Comparison of ENCODE assay signal across 1 cellular context in genomic region chr3:195875482-195876236, GRCh38.
TF ChIP-seq lines count a peak whose summit lies in the region.

No MANE protein-coding gene starts in this region.

TF ChIP-seq in IMR-90, 13 proteins besides CTCF, POLR2A, EP300 and RAD21:
- TF ChIP-seq NFE2L2 (IDR thresholded peaks at IDR 0.05; ENCODE audit: low read depth, low read length) (no peak), MAFK (IDR thresholded peaks at IDR 0.05; ENCODE audit: low read depth, low read length) (no peak), USF2 (IDR thresholded peaks at IDR 0.05; ENCODE audit: low read depth, low read length) (no peak), BHLHE40 (IDR thresholded peaks at IDR 0.05; ENCODE audit: low read depth, low read length) (no peak), FOS (IDR thresholded peaks at IDR 0.05; ENCODE audit: low read depth, low read length) (no peak), CEBPB (IDR thresholded peaks at IDR 0.05; ENCODE audit: low read depth, low read length) (no peak), RCOR1 (IDR thresholded peaks at IDR 0.05; ENCODE audit: insufficient replicate concordance, low read length) (no peak), SMC3 (IDR thresholded peaks at IDR 0.05; ENCODE audit: low read depth, low read length) (no peak), MAZ (IDR thresholded peaks at IDR 0.05; ENCODE audit: borderline replicate concordance, low read depth, low read length) (no peak), ELK1 (IDR thresholded peaks at IDR 0.05; ENCODE audit: borderline replicate concordance, low read depth, low read length) (no peak), RFX5 (IDR thresholded peaks at IDR 0.05; ENCODE audit: low read depth, low read length) (no peak)
